8 cellular contexts compared by ENCODE assay signal in genomic region chr3:49093853-49094767, GRCh38. TPM values are rescaled to one million over a fixed set of nuclear protein-coding genes. Genes with fewer than 3 reads are reported as not detected.
A peak's percentile ranks its signal among the peaks of the same experiment; 100 is the strongest.
DNase-seq lines count a peak whose midpoint lies in the region; ATAC-seq and TF ChIP-seq lines count a peak whose summit lies in the region.

Gene QRICH1 (minus strand): TSS chr3:49094071. CDS start chr3:49077017, 17,054 bp downstream.

- peak; percentile 52 for TF ChIP-seq RAD21 in Ishikawa (IDR thresholded peaks at IDR 0.05; ENCODE audit: low read depth)

- ATAC-seq in GM21576 (IDR thresholded peaks at IDR 0.05; ENCODE audit: unreplicated experiment): peak; percentile 68

- no peak for TF ChIP-seq EP300 in Ishikawa (IDR thresholded peaks at IDR 0.05; ENCODE audit: borderline replicate concordance)

- peak within 1 kb of the TSS; percentile 91 for H3K4me3 ChIP-seq in epithelial cell of esophagus (ENCODE audit: low read length)

- DNase-seq in DMS53 (lab: John Stamatoyannopoulos, UW): peak; percentile 93
- peak; percentile 96 for DNase-seq in OCI-M2 (lab: John Stamatoyannopoulos, UW; ENCODE audit: unreplicated experiment)
- DNase-seq in activated T-cell treated with anti-CD3 and anti-CD28 coated beads for 4 hours: peak; percentile 95
- peak; percentile 98 for DNase-seq in epithelial cell of esophagus (ENCODE audit: low read depth)
- DNase-seq in mucosa of gallbladder (ENCODE audit: low spot score): peak; percentile 99
- peak; percentile 88 to 90 for DNase-seq in stimulated activated CD8-positive, alpha-beta memory T cell treated with anti-CD3 and anti-CD28 coated beads, Interleukin-4, amount 100 ng/mL, for 4 hours (ENCODE audit: low read depth in 2 of 2, low spot score in 1 of 2)

- TF ChIP-seq CTCF in epithelial cell of esophagus (IDR thresholded peaks at IDR 0.05; ENCODE audit: insufficient read depth, low read depth, low read length, missing control alignments): peak; percentile 58

TF ChIP-seq in Ishikawa, 13 proteins besides CTCF, POLR2A, EP300 and RAD21:
- TF ChIP-seq TCF12 (IDR thresholded peaks at IDR 0.05; ENCODE audit: low read depth) (peak; percentile 10; the same call in 1 of the 2 replicates), TEAD4 (IDR thresholded peaks at IDR 0.05) (peak; percentile 30; the same call in 1 of the 2 replicates), MAX (IDR thresholded peaks at IDR 0.05) (peak; percentile 94), CEBPB (IDR thresholded peaks at IDR 0.05) (0 out of 2 replicates have a peak, but pooled peaks have one; percentile 18), YY1 (IDR thresholded peaks at IDR 0.05; ENCODE audit: low read depth) (peak; percentile 96), EGR1 (IDR thresholded peaks at IDR 0.05) (peak; percentile 93), FOXM1 (IDR thresholded peaks at IDR 0.05; ENCODE audit: borderline replicate concordance, low read depth) (no peak), TAF1 (IDR thresholded peaks at IDR 0.05; ENCODE audit: low read depth) (peak; percentile 84), NFIC (IDR thresholded peaks at IDR 0.05) (no peak), ZBTB7A (IDR thresholded peaks at IDR 0.05; ENCODE audit: low read depth) (no peak), CREB1 (IDR thresholded peaks at IDR 0.05; ENCODE audit: low read depth) (no peak)
- TF ChIP-seq, protein P1, sequence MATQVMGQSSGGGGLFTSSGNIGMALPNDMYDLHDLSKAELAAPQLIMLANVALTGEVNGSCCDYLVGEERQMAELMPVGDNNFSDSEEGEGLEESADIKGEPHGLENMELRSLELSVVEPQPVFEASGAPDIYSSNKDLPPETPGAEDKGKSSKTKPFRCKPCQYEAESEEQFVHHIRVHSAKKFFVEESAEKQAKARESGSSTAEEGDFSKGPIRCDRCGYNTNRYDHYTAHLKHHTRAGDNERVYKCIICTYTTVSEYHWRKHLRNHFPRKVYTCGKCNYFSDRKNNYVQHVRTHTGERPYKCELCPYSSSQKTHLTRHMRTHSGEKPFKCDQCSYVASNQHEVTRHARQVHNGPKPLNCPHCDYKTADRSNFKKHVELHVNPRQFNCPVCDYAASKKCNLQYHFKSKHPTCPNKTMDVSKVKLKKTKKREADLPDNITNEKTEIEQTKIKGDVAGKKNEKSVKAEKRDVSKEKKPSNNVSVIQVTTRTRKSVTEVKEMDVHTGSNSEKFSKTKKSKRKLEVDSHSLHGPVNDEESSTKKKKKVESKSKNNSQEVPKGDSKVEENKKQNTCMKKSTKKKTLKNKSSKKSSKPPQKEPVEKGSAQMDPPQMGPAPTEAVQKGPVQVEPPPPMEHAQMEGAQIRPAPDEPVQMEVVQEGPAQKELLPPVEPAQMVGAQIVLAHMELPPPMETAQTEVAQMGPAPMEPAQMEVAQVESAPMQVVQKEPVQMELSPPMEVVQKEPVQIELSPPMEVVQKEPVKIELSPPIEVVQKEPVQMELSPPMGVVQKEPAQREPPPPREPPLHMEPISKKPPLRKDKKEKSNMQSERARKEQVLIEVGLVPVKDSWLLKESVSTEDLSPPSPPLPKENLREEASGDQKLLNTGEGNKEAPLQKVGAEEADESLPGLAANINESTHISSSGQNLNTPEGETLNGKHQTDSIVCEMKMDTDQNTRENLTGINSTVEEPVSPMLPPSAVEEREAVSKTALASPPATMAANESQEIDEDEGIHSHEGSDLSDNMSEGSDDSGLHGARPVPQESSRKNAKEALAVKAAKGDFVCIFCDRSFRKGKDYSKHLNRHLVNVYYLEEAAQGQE (IDR thresholded peaks at IDR 0.05; ENCODE audit: low read depth): no peak
- TF ChIP-seq, protein P2, sequence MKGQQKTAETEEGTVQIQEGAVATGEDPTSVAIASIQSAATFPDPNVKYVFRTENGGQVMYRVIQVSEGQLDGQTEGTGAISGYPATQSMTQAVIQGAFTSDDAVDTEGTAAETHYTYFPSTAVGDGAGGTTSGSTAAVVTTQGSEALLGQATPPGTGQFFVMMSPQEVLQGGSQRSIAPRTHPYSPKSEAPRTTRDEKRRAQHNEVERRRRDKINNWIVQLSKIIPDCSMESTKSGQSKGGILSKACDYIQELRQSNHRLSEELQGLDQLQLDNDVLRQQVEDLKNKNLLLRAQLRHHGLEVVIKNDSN (IDR thresholded peaks at IDR 0.05): no peak; the same call in 1 of the 2 replicates

RNA-seq across cellular contexts. Expression of gene QRICH1, which starts in this region (rescaled TPM):
- total RNA-seq in mucosa of gallbladder: 83.9 TPM

Comparison
In these comparisons a context has a peak if more than half of its experiments do, and no peak if none do; other contexts are left out.
1. Peak in every context shown above with its lines: DNase-seq, ATAC-seq and H3K4me3 ChIP-seq.